24 cellular contexts compared by ENCODE assay signal in genomic region chr3:65617209-65617608, GRCh38.
"Had no signal": no experiment of that assay in that cellular context is flagged by ENCODE, and none has a peak within 500 bp of the region (broad histone marks: within the 10 kb centered on the region; RNA-seq: fewer than 3 reads in every experiment).

No MANE protein-coding gene starts in this region.

- H3K4me3 ChIP-seq: dorsolateral prefrontal cortex, esophagus squamous epithelium, lower lobe of right lung, mucosa of descending colon, prostate gland, sigmoid colon, stomach, thyroid gland, upper lobe of right lung, uterus had no signal

- H3K9me3 ChIP-seq: esophagus squamous epithelium, lower lobe of right lung, mucosa of descending colon, prostate gland, sigmoid colon, stomach, thyroid gland, upper lobe of right lung, uterus had no signal

- DNase-seq: central memory CD4-positive, alpha-beta T cell; dorsolateral prefrontal cortex; effector CD8-positive, alpha-beta T cell; endodermal cell; esophagus squamous epithelium; head of caudate nucleus; left colon; left ventricle myocardium superior; lower lobe of right lung; mucosa of descending colon; naive B cell; nucleus accumbens; right cardiac atrium; sigmoid colon; stimulated activated CD4-positive, alpha-beta T cell treated with anti-CD3 and anti-CD28 coated beads, Interleukin-2, amount 100 ng/mL, for 24 hours; stimulated activated CD4-positive, alpha-beta T cell treated with anti-CD3 and anti-CD28 coated beads, Interleukin-4, amount 100 ng/mL, for 24 hours; stimulated activated naive CD4-positive, alpha-beta T cell treated with Interleukin-2 at 50 U/mL for 16 hours; stomach; thyroid gland; upper lobe of right lung; uterus had no signal

- H3K36me3 ChIP-seq: esophagus squamous epithelium, lower lobe of right lung, prostate gland, sigmoid colon, stomach, thyroid gland, upper lobe of right lung, uterus had no signal

- ATAC-seq: left colon; mucosa of descending colon; natural killer cell treated with Interleukin-12 subunit alpha and Interleukin-12 subunit beta and Interleukin-15 and Interleukin-18, amount 100 ng/mL, for 72 hours; right cardiac atrium; stimulated activated effector memory CD8-positive, alpha-beta T cell treated with anti-CD3 and anti-CD28 coated beads, Interleukin-12 subunit alpha, Interleukin-12 subunit beta, amount 100 ng/mL, for 72 hours; upper lobe of right lung had no signal

- H3K27me3 ChIP-seq: dorsolateral prefrontal cortex, esophagus squamous epithelium, sigmoid colon, stomach, thyroid gland, upper lobe of right lung, uterus had no signal

- H3K4me1 ChIP-seq: lower lobe of right lung, prostate gland, upper lobe of right lung, uterus had no signal

- H3K27ac ChIP-seq: dorsolateral prefrontal cortex, lower lobe of right lung, prostate gland, sigmoid colon, stomach, thyroid gland, upper lobe of right lung, uterus had no signal
